ENCODE assay signal across 8 cellular contexts in genomic region chr3:73839032-73839431, GRCh38.
"Had no signal": no experiment of that assay in that cellular context is flagged by ENCODE, and none has a peak within 500 bp of the region (broad histone marks: within the 10 kb centered on the region; RNA-seq: fewer than 3 reads in every experiment).

No MANE protein-coding gene starts in this region.

- H3K4me3 ChIP-seq: GM12878 had no signal

- DNase-seq: GDM1, GF-D8 had no signal

- ATAC-seq: GM12878 had no signal

- FAIRE-seq: G401.6, GM12878, GM12891, GM12892, GM18507, GM19239 had no signal
